ENCODE assay signal across 8 cellular contexts in the genomic region with DNA sequence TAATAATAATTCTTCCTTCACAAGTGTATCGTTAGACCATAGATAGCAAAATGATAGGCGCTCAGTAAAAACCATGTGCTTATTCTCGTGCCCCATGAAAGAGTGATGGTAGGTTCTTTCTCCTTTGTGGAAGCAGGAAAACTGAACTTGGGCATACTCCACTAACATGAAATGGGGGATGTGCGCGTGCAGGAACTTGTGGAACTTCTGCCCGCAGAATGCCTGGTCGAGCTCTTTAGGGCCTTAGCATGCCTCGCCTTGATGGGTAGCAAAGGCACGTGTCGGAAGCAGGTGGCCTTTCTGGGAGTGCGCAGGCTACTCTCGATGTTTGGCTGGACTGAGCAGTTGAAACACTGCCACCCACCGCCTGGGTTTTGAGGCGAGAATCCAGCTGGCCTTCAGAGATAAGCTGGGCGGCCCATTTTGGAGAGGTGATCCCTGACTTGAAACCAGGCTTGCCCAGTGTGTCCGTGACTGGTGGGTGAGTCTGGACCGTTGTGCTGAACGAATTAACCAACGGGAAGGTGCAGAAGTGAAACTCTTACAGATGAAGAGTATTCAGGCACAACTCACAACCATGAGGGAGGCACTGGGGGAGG. TPM values are rescaled to one million over a fixed set of nuclear protein-coding genes. Genes with fewer than 3 reads are reported as not detected.
DNase-seq lines count a peak whose midpoint lies in the region; ATAC-seq and TF ChIP-seq lines count a peak whose summit lies in the region.

No MANE protein-coding gene starts in this region.

- peak; percentile 93 for DNase-seq in NCI-H2196 (lab: John Stamatoyannopoulos, UW; ENCODE audit: unreplicated experiment)
- DNase-seq in activated CD4-positive, alpha-beta memory T cell treated with anti-CD3 and anti-CD28 coated beads, Interleukin-2, amount 10 ng/mL, durations not matched to agents 7 days and 5 days = peak; percentile 19
- peak; percentile 31 for DNase-seq in epithelial cell of esophagus (ENCODE audit: low read depth)

- H3K4me3 ChIP-seq in DOHH2 (ENCODE audit: low read length) (peak overlapping the region; percentile 83), epithelial cell of esophagus (ENCODE audit: low read length) (peak overlapping the region; percentile 69), mesodermal cell (ENCODE audit: extremely low read depth, insufficient read depth, low read length, poor library complexity, severe bottlenecking) (peak overlapping the region; percentile 64), stomach smooth muscle (ENCODE audit: low read length in 2 of 2) (peak overlapping the region; percentile 78 to 89)

- H3K27ac Mint-ChIP-seq in activated CD4-positive, alpha-beta memory T cell treated with anti-CD3 and anti-CD28 coated beads, Interleukin-2, amount 10 ng/mL, durations not matched to agents 7 days and 5 days = peak overlapping the region; percentile 82

- no peaks in the 10 kb centered on the region for H3K27me3 Mint-ChIP-seq in activated CD4-positive, alpha-beta memory T cell treated with anti-CD3 and anti-CD28 coated beads, Interleukin-2, amount 10 ng/mL, durations not matched to agents 7 days and 5 days

- peak overlapping the region; percentile 58 to 80 for H3K9ac ChIP-seq in stomach smooth muscle (ENCODE audit: low read length in 2 of 2)

- peak overlapping the region; percentile 87 for H3K4me2 ChIP-seq in DOHH2 (ENCODE audit: low read length)

- peaks cover 8% of the 10 kb centered on the region; the same call in 1 of the 2 replicates for H3F3A ChIP-seq in DOHH2 (ENCODE audit: control insufficient read depth, insufficient read depth)

- TF ChIP-seq CTCF in DOHH2 (IDR thresholded peaks at IDR 0.05; ENCODE audit: low read depth, low read length, poor library complexity, severe bottlenecking) (no peak), epithelial cell of esophagus (IDR thresholded peaks at IDR 0.05; ENCODE audit: insufficient read depth, low read depth, low read length, missing control alignments) (no peak)

- H3K4me3 Mint-ChIP-seq in activated CD4-positive, alpha-beta memory T cell treated with anti-CD3 and anti-CD28 coated beads, Interleukin-2, amount 10 ng/mL, durations not matched to agents 7 days and 5 days = peak overlapping the region; percentile 83

- WGBS in mesodermal cell (ENCODE audit: insufficient coverage in 2 of 2), 2 experiments = 65 to 69% methylated on average over 16 to 17 of the region's 19 CpGs

- H3K36me3 ChIP-seq in DOHH2 (ENCODE audit: control insufficient read depth, low read length) (peaks cover 5% of the 10 kb centered on the region), mesodermal cell (ENCODE audit: control insufficient read depth, insufficient read depth, low read length) (peaks cover 5% of the 10 kb centered on the region), stomach smooth muscle (ENCODE audit: control insufficient read depth in 2 of 2, insufficient read depth in 2 of 2, low read length in 2 of 2) (no peaks in the 10 kb centered on the region)

- H3K4me1 ChIP-seq in DOHH2 (ENCODE audit: control insufficient read depth, low read length) = peaks cover 38% of the 10 kb centered on the region
- peaks cover 5% of the 10 kb centered on the region for H3K4me1 ChIP-seq in mesodermal cell (ENCODE audit: control insufficient read depth, insufficient read depth, low read length, poor library complexity, severe bottlenecking)
- H3K4me1 ChIP-seq in stomach smooth muscle (ENCODE audit: control insufficient read depth, insufficient read depth, low read length) = peaks cover 14% of the 10 kb centered on the region

- CTCF ChIA-PET in activated CD4-positive, alpha-beta memory T cell treated with anti-CD3 and anti-CD28 coated beads, Interleukin-2, amount 10 ng/mL, durations not matched to agents 7 days and 5 days (lab: Charles Lee) = interaction anchor here (0.6 to 3.7 kb wide), 5 partner anchors 23 to 763 kb away, joined by 3 to 27 read pairs (median 9); partner anchors contain the start of genes MSL2 and STAG1

- no peaks in the 10 kb centered on the region for H3K9me3 ChIP-seq in DOHH2 (ENCODE audit: control insufficient read depth, insufficient read depth, low read length)
- no peaks in the 10 kb centered on the region for H3K9me3 ChIP-seq in mesodermal cell (ENCODE audit: control insufficient read depth, low read length)
- no peaks in the 10 kb centered on the region for H3K9me3 ChIP-seq in stomach smooth muscle (ENCODE audit: control insufficient read depth in 2 of 2, low read length in 2 of 2)

- H3K4me1 Mint-ChIP-seq in activated CD4-positive, alpha-beta memory T cell treated with anti-CD3 and anti-CD28 coated beads, Interleukin-2, amount 10 ng/mL, durations not matched to agents 7 days and 5 days = peaks cover 23% of the 10 kb centered on the region

- no peaks in the 10 kb centered on the region for H3K9me2 ChIP-seq in DOHH2 (replicated peaks; ENCODE audit: control insufficient read depth, low read length)

- H3K79me2 ChIP-seq in DOHH2 (ENCODE audit: control insufficient read depth, low read length) = peaks cover 32% of the 10 kb centered on the region

- H4K20me1 ChIP-seq in DOHH2 (ENCODE audit: control insufficient read depth, insufficient read depth, low read depth, low read length) = no peaks in the 10 kb centered on the region

- POLR2A ChIA-PET in activated CD4-positive, alpha-beta memory T cell treated with anti-CD3 and anti-CD28 coated beads, Interleukin-2, amount 10 ng/mL, durations not matched to agents 7 days and 5 days (lab: Charles Lee) = interaction anchor here (0.6 to 5.6 kb wide), 7 partner anchors 54 to 611 kb away, joined by 3 to 53 read pairs (median 4); partner anchors contain the start of genes MSL2, NCK1 and STAG1

- H3K27me3 ChIP-seq in DOHH2 (ENCODE audit: control insufficient read depth, low read length) (no peaks in the 10 kb centered on the region), stomach smooth muscle (ENCODE audit: control insufficient read depth in 1 of 2, insufficient read depth in 2 of 2, low read length in 2 of 2) (no peaks in the 10 kb centered on the region)

- H3K27ac ChIP-seq in DOHH2 (ENCODE audit: low read depth, low read length) (peak overlapping the region; percentile 81), mesodermal cell (ENCODE audit: low read depth, low read length, severe bottlenecking) (peak overlapping the region; percentile 98), stomach smooth muscle (ENCODE audit: low read length) (peak overlapping the region; percentile 74)

- H3K36me3 Mint-ChIP-seq in activated CD4-positive, alpha-beta memory T cell treated with anti-CD3 and anti-CD28 coated beads, Interleukin-2, amount 10 ng/mL, durations not matched to agents 7 days and 5 days (ENCODE audit: low read depth) = no peaks in the 10 kb centered on the region

- H3K9me3 Mint-ChIP-seq in activated CD4-positive, alpha-beta memory T cell treated with anti-CD3 and anti-CD28 coated beads, Interleukin-2, amount 10 ng/mL, durations not matched to agents 7 days and 5 days = no peaks in the 10 kb centered on the region

- ATAC-seq in HG02678 (IDR thresholded peaks at IDR 0.05; ENCODE audit: unreplicated experiment) (peak; percentile 30), GM21381 (IDR thresholded peaks at IDR 0.05; ENCODE audit: unreplicated experiment) (no peak)

RNA-seq across cellular contexts. Expression of gene PCCB, which starts 0.8 kb away (rescaled TPM):
- total RNA-seq in activated CD4-positive, alpha-beta memory T cell treated with anti-CD3 and anti-CD28 coated beads, Interleukin-2, amount 10 ng/mL, durations not matched to agents 7 days and 5 days = 10 to 100 TPM; 24.7 to 26.9 TPM
- polyA plus RNA-seq in mesodermal cell (2013, experiment 1 of 2) = 44.4 TPM
- polyA plus RNA-seq in mesodermal cell (2013, experiment 2 of 2) = 40.6 TPM

RNA-seq across cellular contexts. Expression of gene MSL2, which starts 54.8 kb away (rescaled TPM):
- 10 to 100 TPM; 57.4 to 63.9 TPM for total RNA-seq in activated CD4-positive, alpha-beta memory T cell treated with anti-CD3 and anti-CD28 coated beads, Interleukin-2, amount 10 ng/mL, durations not matched to agents 7 days and 5 days
- 24.8 TPM for polyA plus RNA-seq in mesodermal cell (2013, experiment 1 of 2)
- polyA plus RNA-seq in mesodermal cell (2013, experiment 2 of 2) = 19.8 TPM

Comparison
In these comparisons a context has a peak if more than half of its experiments do, and no peak if none do; other contexts are left out.
1. DNase-seq: peak in every context shown above with its lines; median percentile 93 in NCI-H2196; 31 in epithelial cell of esophagus; 19 in activated CD4-positive, alpha-beta memory T cell treated with anti-CD3 and anti-CD28 coated beads, Interleukin-2, amount 10 ng/mL, durations not matched to agents 7 days and 5 days.